In genomic region chr1:103953386-103953785, GRCh38 we compare ENCODE assay signal across 1 cellular context.
TF ChIP-seq lines count a peak whose summit lies in the region.

No MANE protein-coding gene starts in this region.

TF ChIP-seq in H1, 55 proteins besides CTCF, POLR2A, EP300 and RAD21 (continued from another document):
- TF ChIP-seq CHD7 (IDR thresholded peaks at IDR 0.05; ENCODE audit: insufficient replicate concordance, low read length): no peak
- no peak for TF ChIP-seq NANOG (IDR thresholded peaks at IDR 0.05; ENCODE audit: insufficient read depth, low read depth, low read length, poor library complexity, severe bottlenecking)
- no peak for TF ChIP-seq ZNF274 (IDR thresholded peaks at IDR 0.05; ENCODE audit: borderline replicate concordance, extremely low read depth, low read length)
- no peak for TF ChIP-seq CBX5 (IDR thresholded peaks at IDR 0.05; ENCODE audit: low read depth, low read length)
- no peak for TF ChIP-seq POLR2AphosphoS5 (IDR thresholded peaks at IDR 0.05; ENCODE audit: low read depth, low read length)
- no peak for TF ChIP-seq CBX8 (IDR thresholded peaks at IDR 0.05; ENCODE audit: borderline replicate concordance, low read depth, low read length)
- TF ChIP-seq PHF8 (conservative IDR thresholded peaks at IDR 0.05; ENCODE audit: low read depth, low read length): no peak
- no peak for TF ChIP-seq HDAC6 (IDR thresholded peaks at IDR 0.05; ENCODE audit: low read depth, low read length)
- no peak for TF ChIP-seq RNF2 (IDR thresholded peaks at IDR 0.05; ENCODE audit: borderline replicate concordance, low read depth, low read length, missing control alignments, poor library complexity, severe bottlenecking)
- TF ChIP-seq TAF7 (optimal IDR thresholded peaks at IDR 0.05; ENCODE audit: borderline replicate concordance, low read depth, low read length): no peak
- TF ChIP-seq ASH2L (IDR thresholded peaks at IDR 0.05; ENCODE audit: low read length): no peak
- TF ChIP-seq BRCA1 (IDR thresholded peaks at IDR 0.05; ENCODE audit: low read depth, low read length): no peak
- no peak for TF ChIP-seq MAX (IDR thresholded peaks at IDR 0.05)
- TF ChIP-seq SIX5 (IDR thresholded peaks at IDR 0.05; ENCODE audit: low read depth, low read length): no peak
